In genomic region chr20:61445741-61446140, GRCh38 we compare ENCODE assay signal across 26 cellular contexts.
"Had no signal": no experiment of that assay in that cellular context is flagged by ENCODE, and none has a peak within 500 bp of the region (broad histone marks: within the 10 kb centered on the region; RNA-seq: fewer than 3 reads in every experiment).

No MANE protein-coding gene starts in this region.

- H3K9me3 Mint-ChIP-seq: activated CD4-positive, alpha-beta memory T cell treated with anti-CD3 and anti-CD28 coated beads, Interleukin-2, amount 10 ng/mL, durations not matched to agents 7 days and 5 days; activated naive CD8-positive, alpha-beta T cell treated with anti-CD3 and anti-CD28 coated beads, Interleukin-2, amount 10 ng/mL, durations not matched to agents 7 days and 5 days; activated T-helper 2 cell treated with anti-CD3 and anti-CD28 coated beads, Interferon-gamma antibody, Interleukin-2, Interleukin-4, amounts not matched to agents 10 μg/mL and 5 μg/mL and 100 μg/mL, durations not matched to agents 14 hours and 24 hours and 36 hours had no signal

- H3K4me1 Mint-ChIP-seq: activated CD4-positive, alpha-beta memory T cell treated with anti-CD3 and anti-CD28 coated beads, Interleukin-2, amount 10 ng/mL, durations not matched to agents 7 days and 5 days; activated CD4-positive, alpha-beta T cell treated with anti-CD3 and anti-CD28 coated beads for 36 hours; activated naive CD8-positive, alpha-beta T cell treated with anti-CD3 and anti-CD28 coated beads, Interleukin-2, amount 10 ng/mL, durations not matched to agents 7 days and 5 days had no signal

- H3K4me1 ChIP-seq: body of pancreas, Peyer's patch had no signal

- H3K27ac ChIP-seq: body of pancreas, Peyer's patch, VCaP had no signal

- H3K27me3 ChIP-seq: body of pancreas had no signal

- H3K36me3 ChIP-seq: Peyer's patch had no signal

- DNase-seq: activated CD4-positive, alpha-beta memory T cell treated with anti-CD3 and anti-CD28 coated beads, Interleukin-2, amount 10 ng/mL, durations not matched to agents 7 days and 5 days; activated CD4-positive, alpha-beta T cell treated with anti-CD3 and anti-CD28 coated beads for 36 hours; activated CD4-positive, alpha-beta T cell treated with anti-CD3 and anti-CD28 coated beads, Interleukin-2, amount 50 U/mL, for 1 hour; activated gamma-delta T cell treated with Interleukin-2 at 50 U/mL for 16 hours; activated naive CD4-positive, alpha-beta T cell treated with anti-CD3 and anti-CD28 coated beads, Interleukin-2, amount 50 U/mL, for 16 hours; activated naive CD8-positive, alpha-beta T cell treated with anti-CD3 and anti-CD28 coated beads, Interleukin-2, amount 10 ng/mL, durations not matched to agents 7 days and 5 days; activated T-cell treated with anti-CD3 and anti-CD28 coated beads for 4 hours; activated T-cell treated with anti-CD3 and anti-CD28 coated beads, Interleukin-2, amount 50 U/mL, for 72 hours; aorta; body of pancreas; central memory CD4-positive, alpha-beta T cell; Kasumi-1; KBM-7; NCI-H1092; NCI-H1417; NCI-H1930; NCI-H2171 treated with DMSO at 0.1 percent for 48 hours; NCI-H226; NCI-H510A; NCI-H69; NK-92 treated with Interleukin-12 subunit alpha and Interleukin-12 subunit beta, amount 100 ng/mL, for 24 hours; Peyer's patch; SIG-M5; T-helper 1 cell had no signal

- H3K4me3 Mint-ChIP-seq: activated CD4-positive, alpha-beta memory T cell treated with anti-CD3 and anti-CD28 coated beads, Interleukin-2, amount 10 ng/mL, durations not matched to agents 7 days and 5 days; activated CD4-positive, alpha-beta T cell treated with anti-CD3 and anti-CD28 coated beads for 36 hours; activated naive CD8-positive, alpha-beta T cell treated with anti-CD3 and anti-CD28 coated beads, Interleukin-2, amount 10 ng/mL, durations not matched to agents 7 days and 5 days; activated T-cell treated with anti-CD3 and anti-CD28 coated beads, Interleukin-2, amount 50 U/mL, for 72 hours had no signal

- H3K4me3 ChIP-seq: body of pancreas, Peyer's patch had no signal

- H3K36me3 Mint-ChIP-seq: activated naive CD8-positive, alpha-beta T cell treated with anti-CD3 and anti-CD28 coated beads, Interleukin-2, amount 10 ng/mL, durations not matched to agents 7 days and 5 days had no signal

- H3K9me3 ChIP-seq: body of pancreas, Peyer's patch had no signal

- H3K27ac Mint-ChIP-seq: activated CD4-positive, alpha-beta memory T cell treated with anti-CD3 and anti-CD28 coated beads, Interleukin-2, amount 10 ng/mL, durations not matched to agents 7 days and 5 days; activated CD4-positive, alpha-beta T cell treated with anti-CD3 and anti-CD28 coated beads for 36 hours; activated naive CD8-positive, alpha-beta T cell treated with anti-CD3 and anti-CD28 coated beads, Interleukin-2, amount 10 ng/mL, durations not matched to agents 7 days and 5 days; activated T-cell treated with anti-CD3 and anti-CD28 coated beads, Interleukin-2, amount 50 U/mL, for 72 hours; activated T-helper 2 cell treated with anti-CD3 and anti-CD28 coated beads, Interferon-gamma antibody, Interleukin-2, Interleukin-4, amounts not matched to agents 10 μg/mL and 5 μg/mL and 100 μg/mL, durations not matched to agents 14 hours and 24 hours and 36 hours had no signal

- H3K27me3 Mint-ChIP-seq: activated CD4-positive, alpha-beta memory T cell treated with anti-CD3 and anti-CD28 coated beads, Interleukin-2, amount 10 ng/mL, durations not matched to agents 7 days and 5 days; activated naive CD8-positive, alpha-beta T cell treated with anti-CD3 and anti-CD28 coated beads, Interleukin-2, amount 10 ng/mL, durations not matched to agents 7 days and 5 days had no signal
